8 cellular contexts compared by ENCODE assay signal in the genomic region with DNA sequence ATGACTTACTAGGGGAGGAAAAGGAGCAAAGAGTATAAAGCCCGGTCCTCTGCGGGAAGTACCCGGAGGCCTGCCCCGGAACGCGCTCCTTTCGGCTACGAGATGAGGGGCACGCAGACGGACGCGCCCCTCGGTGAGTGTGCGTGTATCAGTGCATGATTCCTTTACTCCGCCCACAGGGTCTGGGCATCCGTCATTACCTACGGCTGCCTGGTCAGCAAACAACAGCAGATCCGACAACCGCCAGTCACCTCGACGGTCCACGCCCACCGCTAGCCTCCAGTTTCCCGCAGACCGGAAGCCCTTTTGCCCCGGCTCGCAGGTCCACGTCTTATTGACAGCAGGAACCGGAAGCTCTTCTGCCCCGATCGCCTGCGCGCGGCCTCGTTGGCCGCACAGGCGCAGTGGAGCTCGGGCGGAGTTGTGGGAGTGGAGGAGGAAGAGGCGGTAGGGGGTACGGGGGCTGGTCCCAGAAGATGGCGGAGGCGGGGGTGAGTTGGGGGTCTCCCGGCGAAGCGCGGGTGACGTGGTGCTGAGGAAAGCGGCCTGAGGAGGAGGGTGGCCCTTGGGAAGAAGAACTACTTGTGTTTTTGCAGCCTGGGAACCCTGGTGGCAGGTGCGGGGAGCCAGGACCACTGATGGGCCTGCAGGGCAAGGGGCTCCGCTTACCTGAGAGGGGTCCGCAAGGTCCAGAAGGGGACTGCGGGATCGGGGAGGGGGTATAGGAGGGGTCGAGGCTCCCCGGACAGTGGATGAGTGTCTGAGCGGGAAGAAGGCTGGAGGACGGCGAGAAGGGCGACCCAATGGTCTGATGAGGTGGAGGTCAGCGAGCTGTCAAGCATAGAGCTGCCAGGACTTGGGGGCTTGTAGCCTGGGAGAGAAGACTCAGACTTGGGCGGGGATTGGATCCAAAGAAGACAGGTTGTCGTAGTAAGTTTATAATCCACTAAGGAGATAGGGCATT. TPM values are rescaled to one million over a fixed set of nuclear protein-coding genes. Genes with fewer than 3 reads are reported as not detected.
DNase-seq lines count a peak whose midpoint lies in the region; ATAC-seq and TF ChIP-seq lines count a peak whose summit lies in the region.

A gene (plus strand): TSS at position 421 of the 964 bp plus-strand sequence. CDS start 8,086 bp downstream, outside the sequence.

- H3K27me3 Mint-ChIP-seq in Calu3 (ENCODE audit: unreplicated experiment) (no peaks in the 10 kb centered on the region), endodermal cell (ENCODE audit: insufficient read depth) (peaks cover 2% of the 10 kb centered on the region), mesothelial cell of epicardium (ENCODE audit: low read depth) (peaks cover 23% of the 10 kb centered on the region)
- H3K27me3 Mint-ChIP-seq in activated CD8-positive, alpha-beta memory T cell treated with anti-CD3 and anti-CD28 coated beads, Interleukin-2, amount 10 ng/mL, durations not matched to agents 7 days and 5 days: peaks cover 10% of the 10 kb centered on the region

- CTCF ChIA-PET in Calu3 (lab: Charles Lee): interaction anchor here (0.6 to 1.9 kb wide), 7 partner anchors 10 to 46 kb away, joined by 3 to 9 read pairs (median 3); no protein-coding TSS in a partner anchor
- CTCF ChIA-PET in activated CD8-positive, alpha-beta memory T cell treated with anti-CD3 and anti-CD28 coated beads, Interleukin-2, amount 10 ng/mL, durations not matched to agents 7 days and 5 days (lab: Charles Lee): interaction anchor here (0.7 to 3.0 kb wide), 11 partner anchors 13 to 274 kb away, joined by 3 to 12 read pairs (median 4); a partner anchor contains a TSS

- H3K4me1 Mint-ChIP-seq in Calu3 (ENCODE audit: low read depth, unreplicated experiment) (peaks cover 32% of the 10 kb centered on the region), endodermal cell (peaks cover 13% of the 10 kb centered on the region), mesothelial cell of epicardium (peaks cover 14% of the 10 kb centered on the region)
- peaks cover 21% of the 10 kb centered on the region for H3K4me1 Mint-ChIP-seq in activated CD8-positive, alpha-beta memory T cell treated with anti-CD3 and anti-CD28 coated beads, Interleukin-2, amount 10 ng/mL, durations not matched to agents 7 days and 5 days

- WGBS in endodermal cell (ENCODE audit: insufficient coverage in 1 of 2, insufficient read length in 1 of 2), 2 experiments: 0 to 1% methylated on average over 34 to 63 of the region's 63 CpGs

- H3K36me3 ChIP-seq in NT2/D1 (ENCODE audit: insufficient read depth, insufficient read length, low read length): no peaks in the 10 kb centered on the region
- H3K36me3 ChIP-seq in endodermal cell (ENCODE audit: control insufficient read depth, insufficient read depth, low read length): no peaks in the 10 kb centered on the region

- ATAC-seq in GM21381 (IDR thresholded peaks at IDR 0.05; ENCODE audit: unreplicated experiment): peak; percentile 97
- peak; percentile 95 for ATAC-seq in activated CD8-positive, alpha-beta memory T cell treated with anti-CD3 and anti-CD28 coated beads, Interleukin-2, amount 10 ng/mL, durations not matched to agents 7 days and 5 days

- intact Hi-C loops in Calu3 (cut with micrococcal nuclease; ENCODE audit: unreplicated experiment): loop anchor here (2.0 kb wide), 1 partner anchor 24 kb away; no protein-coding TSS in a partner anchor

- H3K27me3 ChIP-seq in NT2/D1 (ENCODE audit: insufficient read depth, insufficient read length) (no peaks in the 10 kb centered on the region), endodermal cell (ENCODE audit: control insufficient read depth, insufficient read depth, low read length, poor library complexity, severe bottlenecking) (no peaks in the 10 kb centered on the region)

- H3K4me3 ChIP-seq in NT2/D1 (ENCODE audit: insufficient read length, low read depth) (peak within 1 kb of the TSS; percentile 79), endodermal cell (ENCODE audit: low read length) (peak within 1 kb of the TSS; percentile 96)

- no TSS peak for BruUV-seq in Calu3 (replicated peaks; lab: Mats Ljungman, UMichigan)

- H3K27ac Mint-ChIP-seq in Calu3 (ENCODE audit: unreplicated experiment) (peak within 1 kb of the TSS; percentile 76), endodermal cell (peak within 1 kb of the TSS; percentile 81), mesothelial cell of epicardium (peak within 1 kb of the TSS; percentile 35)
- peak within 1 kb of the TSS; percentile 89 for H3K27ac Mint-ChIP-seq in activated CD8-positive, alpha-beta memory T cell treated with anti-CD3 and anti-CD28 coated beads, Interleukin-2, amount 10 ng/mL, durations not matched to agents 7 days and 5 days

- H3K27ac ChIP-seq in endodermal cell (ENCODE audit: low read depth, low read length): peak within 1 kb of the TSS; percentile 19

- peak within 1 kb of the TSS; percentile 86 for H3K9ac ChIP-seq in NT2/D1 (ENCODE audit: insufficient read length, low read depth)
- peak within 1 kb of the TSS; percentile 60 for H3K9ac ChIP-seq in endodermal cell (ENCODE audit: extremely low read depth, low read length, poor library complexity, severe bottlenecking)

- no peaks in the 10 kb centered on the region for H3K9me3 ChIP-seq in NT2/D1 (ENCODE audit: insufficient read depth, low read length)
- H3K9me3 ChIP-seq in endodermal cell (ENCODE audit: control insufficient read depth, low read length): no peaks in the 10 kb centered on the region

- no peak for TF ChIP-seq CTCF in Calu3 (IDR thresholded peaks at IDR 0.05; ENCODE audit: unreplicated experiment)
- TF ChIP-seq CTCF in endodermal cell (conservative IDR thresholded peaks at IDR 0.05): peak; percentile 49
- TF ChIP-seq CTCF in mesothelial cell of epicardium (IDR thresholded peaks at IDR 0.05; ENCODE audit: unreplicated experiment): no peak

- H3K4me3 Mint-ChIP-seq in Calu3 (ENCODE audit: low read depth, unreplicated experiment): peak within 1 kb of the TSS; percentile 95
- peak within 1 kb of the TSS; percentile 93 for H3K4me3 Mint-ChIP-seq in activated CD8-positive, alpha-beta memory T cell treated with anti-CD3 and anti-CD28 coated beads, Interleukin-2, amount 10 ng/mL, durations not matched to agents 7 days and 5 days
- H3K4me3 Mint-ChIP-seq in endodermal cell: peak within 1 kb of the TSS; percentile 84
- H3K4me3 Mint-ChIP-seq in mesothelial cell of epicardium: peak within 1 kb of the TSS; percentile 91

- DNase-seq in Calu3 (peak; percentile 97), HUDEP-2 (lab: John Stamatoyannopoulos, UW; ENCODE audit: unreplicated experiment in 76 of 76) (peak in 75 of 76 experiments; percentile 26 to 95 (median 90)), NT2/D1 (ENCODE audit: low read depth, low spot score) (peak; percentile 97), endodermal cell (peak; percentile 99), mesothelial cell of epicardium (ENCODE audit: low spot score in 2 of 2, unreplicated experiment in 2 of 2) (peak; percentile 86 to 91)
- DNase-seq in activated CD8-positive, alpha-beta memory T cell treated with anti-CD3 and anti-CD28 coated beads, Interleukin-2, amount 10 ng/mL, durations not matched to agents 7 days and 5 days: peak; percentile 97
- DNase-seq in stimulated activated CD8-positive, alpha-beta memory T cell treated with anti-CD3 and anti-CD28 coated beads, Interleukin-15, amount 100 ng/mL, for 48 hours (ENCODE audit: low read depth in 2 of 2): peak; percentile 92 to 95

- H3K4me1 ChIP-seq in NT2/D1 (ENCODE audit: insufficient read depth, insufficient read length): no peaks in the 10 kb centered on the region
- no peaks in the 10 kb centered on the region for H3K4me1 ChIP-seq in endodermal cell (ENCODE audit: control insufficient read depth, insufficient read depth, low read length)

- H3K9me3 Mint-ChIP-seq in Calu3 (ENCODE audit: low read depth, unreplicated experiment) (peaks cover 4% of the 10 kb centered on the region), endodermal cell (no peaks in the 10 kb centered on the region), mesothelial cell of epicardium (peaks cover 5% of the 10 kb centered on the region)
- H3K9me3 Mint-ChIP-seq in activated CD8-positive, alpha-beta memory T cell treated with anti-CD3 and anti-CD28 coated beads, Interleukin-2, amount 10 ng/mL, durations not matched to agents 7 days and 5 days (ENCODE audit: low read depth): no peaks in the 10 kb centered on the region

- peaks cover 18% of the 10 kb centered on the region for H3K36me3 Mint-ChIP-seq in Calu3 (ENCODE audit: insufficient read depth, unreplicated experiment)
- peaks cover 9% of the 10 kb centered on the region for H3K36me3 Mint-ChIP-seq in activated CD8-positive, alpha-beta memory T cell treated with anti-CD3 and anti-CD28 coated beads, Interleukin-2, amount 10 ng/mL, durations not matched to agents 7 days and 5 days
- H3K36me3 Mint-ChIP-seq in endodermal cell (ENCODE audit: low read depth): no peaks in the 10 kb centered on the region
- H3K36me3 Mint-ChIP-seq in mesothelial cell of epicardium: no peaks in the 10 kb centered on the region

RNA-seq across cellular contexts. Expression of the gene that starts here (rescaled TPM):
- total RNA-seq in Calu3 (2022) (64.4 and 67.1 TPM in 2 replicates), endodermal cell (10 to 100 TPM; 10.9 to 12.5 TPM), mesothelial cell of epicardium (18.9 to 22.5 TPM (median 21.1 TPM) in 3 replicates)
- 10 to 100 TPM; 21.7 to 22.2 TPM for total RNA-seq in activated CD8-positive, alpha-beta memory T cell treated with anti-CD3 and anti-CD28 coated beads, Interleukin-2, amount 10 ng/mL, durations not matched to agents 7 days and 5 days
- polyA plus RNA-seq in endodermal cell (2013, experiment 1 of 2): 22.8 TPM
- polyA plus RNA-seq in endodermal cell (2013, experiment 2 of 2): 16.4 TPM

Comparison
In these comparisons a context has a peak if more than half of its experiments do, and no peak if none do; other contexts are left out.
1. Peak in every context shown above with its lines: DNase-seq, ATAC-seq, H3K4me3 ChIP-seq and H3K27ac ChIP-seq.
2. H3K27ac Mint-ChIP-seq: peak in every context shown above with its lines; median percentile 89 in activated CD8-positive, alpha-beta memory T cell treated with anti-CD3 and anti-CD28 coated beads, Interleukin-2, amount 10 ng/mL, durations not matched to agents 7 days and 5 days; 81 in endodermal cell; 76 in Calu3; 35 in mesothelial cell of epicardium.